Comparison of ENCODE assay signal across 1 cellular context in the genomic region with DNA sequence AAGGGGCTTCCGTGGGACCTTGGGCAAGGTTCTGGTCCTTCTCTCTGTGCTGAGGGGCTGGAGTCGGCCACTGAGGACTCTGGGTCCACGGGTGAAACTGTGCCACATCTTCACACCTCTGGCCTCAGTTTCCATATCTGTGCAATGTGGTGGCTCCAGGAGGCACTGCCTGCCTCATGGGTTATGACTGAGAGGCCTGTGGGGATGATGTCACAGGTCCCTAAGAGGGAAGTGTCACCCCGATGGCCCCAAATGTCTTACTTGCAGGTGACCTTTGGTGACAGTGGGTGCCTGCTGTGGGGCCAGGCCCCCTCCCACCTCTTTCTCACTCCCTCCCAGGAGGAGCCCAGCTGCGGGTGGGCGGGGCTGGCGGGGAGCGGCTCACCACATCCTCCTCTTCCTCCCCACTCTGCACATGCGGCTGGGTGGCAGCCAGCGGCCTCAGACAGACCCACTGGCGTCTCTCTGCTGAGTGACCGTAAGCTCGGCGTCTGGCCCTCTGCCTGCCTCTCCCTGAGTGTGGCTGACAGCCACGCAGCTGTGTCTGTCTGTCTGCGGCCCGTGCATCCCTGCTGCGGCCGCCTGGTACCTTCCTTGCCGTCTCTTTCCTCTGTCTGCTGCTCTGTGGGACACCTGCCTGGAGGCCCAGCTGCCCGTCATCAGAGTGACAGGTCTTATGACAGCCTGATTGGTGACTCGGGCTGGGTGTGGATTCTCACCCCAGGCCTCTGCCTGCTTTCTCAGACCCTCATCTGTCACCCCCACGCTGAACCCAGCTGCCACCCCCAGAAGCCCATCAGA.
TF ChIP-seq lines count a peak whose summit lies in the region.

A gene (plus strand): TSS at position 407 of the 801 bp plus-strand sequence. CDS start 27,898 bp downstream, outside the sequence.

TF ChIP-seq in GM12878, 131 proteins besides CTCF, POLR2A, EP300 and RAD21 (continued from another document):
- peak; percentile 81; the same call in 1 of the 2 replicates for TF ChIP-seq TBL1XR1 (IDR thresholded peaks at IDR 0.05; ENCODE audit: low read depth, low read length)
- peak; percentile 79 to 81; a peak in 3 of 4 replicates for TF ChIP-seq IKZF2 (IDR thresholded peaks at IDR 0.05)
- TF ChIP-seq, protein P1, sequence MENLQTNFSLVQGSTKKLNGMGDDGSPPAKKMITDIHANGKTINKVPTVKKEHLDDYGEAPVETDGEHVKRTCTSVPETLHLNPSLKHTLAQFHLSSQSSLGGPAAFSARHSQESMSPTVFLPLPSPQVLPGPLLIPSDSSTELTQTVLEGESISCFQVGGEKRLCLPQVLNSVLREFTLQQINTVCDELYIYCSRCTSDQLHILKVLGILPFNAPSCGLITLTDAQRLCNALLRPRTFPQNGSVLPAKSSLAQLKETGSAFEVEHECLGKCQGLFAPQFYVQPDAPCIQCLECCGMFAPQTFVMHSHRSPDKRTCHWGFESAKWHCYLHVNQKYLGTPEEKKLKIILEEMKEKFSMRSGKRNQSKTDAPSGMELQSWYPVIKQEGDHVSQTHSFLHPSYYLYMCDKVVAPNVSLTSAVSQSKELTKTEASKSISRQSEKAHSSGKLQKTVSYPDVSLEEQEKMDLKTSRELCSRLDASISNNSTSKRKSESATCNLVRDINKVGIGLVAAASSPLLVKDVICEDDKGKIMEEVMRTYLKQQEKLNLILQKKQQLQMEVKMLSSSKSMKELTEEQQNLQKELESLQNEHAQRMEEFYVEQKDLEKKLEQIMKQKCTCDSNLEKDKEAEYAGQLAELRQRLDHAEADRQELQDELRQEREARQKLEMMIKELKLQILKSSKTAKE (IDR thresholded peaks at IDR 0.05; ENCODE audit: low read depth, poor library complexity, severe bottlenecking): peak; percentile 76
- no peak for TF ChIP-seq GABPA (IDR thresholded peaks at IDR 0.05; ENCODE audit: low read depth)
- no peak for TF ChIP-seq MTA3 (IDR thresholded peaks at IDR 0.05; ENCODE audit: borderline replicate concordance, low read length)
- TF ChIP-seq, protein P2, sequence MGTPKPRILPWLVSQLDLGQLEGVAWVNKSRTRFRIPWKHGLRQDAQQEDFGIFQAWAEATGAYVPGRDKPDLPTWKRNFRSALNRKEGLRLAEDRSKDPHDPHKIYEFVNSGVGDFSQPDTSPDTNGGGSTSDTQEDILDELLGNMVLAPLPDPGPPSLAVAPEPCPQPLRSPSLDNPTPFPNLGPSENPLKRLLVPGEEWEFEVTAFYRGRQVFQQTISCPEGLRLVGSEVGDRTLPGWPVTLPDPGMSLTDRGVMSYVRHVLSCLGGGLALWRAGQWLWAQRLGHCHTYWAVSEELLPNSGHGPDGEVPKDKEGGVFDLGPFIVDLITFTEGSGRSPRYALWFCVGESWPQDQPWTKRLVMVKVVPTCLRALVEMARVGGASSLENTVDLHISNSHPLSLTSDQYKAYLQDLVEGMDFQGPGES (IDR thresholded peaks at IDR 0.05): no peak
- 0 out of 2 replicates have a peak, but pooled peaks have one; percentile 10 for TF ChIP-seq YY1 (IDR thresholded peaks at IDR 0.05; ENCODE audit: low read depth, low read length)
- TF ChIP-seq, protein P3, sequence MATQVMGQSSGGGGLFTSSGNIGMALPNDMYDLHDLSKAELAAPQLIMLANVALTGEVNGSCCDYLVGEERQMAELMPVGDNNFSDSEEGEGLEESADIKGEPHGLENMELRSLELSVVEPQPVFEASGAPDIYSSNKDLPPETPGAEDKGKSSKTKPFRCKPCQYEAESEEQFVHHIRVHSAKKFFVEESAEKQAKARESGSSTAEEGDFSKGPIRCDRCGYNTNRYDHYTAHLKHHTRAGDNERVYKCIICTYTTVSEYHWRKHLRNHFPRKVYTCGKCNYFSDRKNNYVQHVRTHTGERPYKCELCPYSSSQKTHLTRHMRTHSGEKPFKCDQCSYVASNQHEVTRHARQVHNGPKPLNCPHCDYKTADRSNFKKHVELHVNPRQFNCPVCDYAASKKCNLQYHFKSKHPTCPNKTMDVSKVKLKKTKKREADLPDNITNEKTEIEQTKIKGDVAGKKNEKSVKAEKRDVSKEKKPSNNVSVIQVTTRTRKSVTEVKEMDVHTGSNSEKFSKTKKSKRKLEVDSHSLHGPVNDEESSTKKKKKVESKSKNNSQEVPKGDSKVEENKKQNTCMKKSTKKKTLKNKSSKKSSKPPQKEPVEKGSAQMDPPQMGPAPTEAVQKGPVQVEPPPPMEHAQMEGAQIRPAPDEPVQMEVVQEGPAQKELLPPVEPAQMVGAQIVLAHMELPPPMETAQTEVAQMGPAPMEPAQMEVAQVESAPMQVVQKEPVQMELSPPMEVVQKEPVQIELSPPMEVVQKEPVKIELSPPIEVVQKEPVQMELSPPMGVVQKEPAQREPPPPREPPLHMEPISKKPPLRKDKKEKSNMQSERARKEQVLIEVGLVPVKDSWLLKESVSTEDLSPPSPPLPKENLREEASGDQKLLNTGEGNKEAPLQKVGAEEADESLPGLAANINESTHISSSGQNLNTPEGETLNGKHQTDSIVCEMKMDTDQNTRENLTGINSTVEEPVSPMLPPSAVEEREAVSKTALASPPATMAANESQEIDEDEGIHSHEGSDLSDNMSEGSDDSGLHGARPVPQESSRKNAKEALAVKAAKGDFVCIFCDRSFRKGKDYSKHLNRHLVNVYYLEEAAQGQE (IDR thresholded peaks at IDR 0.05; ENCODE audit: low read depth, low read length): no peak
- TF ChIP-seq ATF7 (IDR thresholded peaks at IDR 0.05; ENCODE audit: low read depth): peak; percentile 95
- no peak for TF ChIP-seq ZZZ3 (IDR thresholded peaks at IDR 0.05; ENCODE audit: control insufficient read depth, insufficient read length, low read depth)
- TF ChIP-seq ASH2L (IDR thresholded peaks at IDR 0.05; ENCODE audit: borderline replicate concordance, low read depth): no peak
- no peak for TF ChIP-seq ZNF622 (IDR thresholded peaks at IDR 0.05)
- peak; percentile 98 for TF ChIP-seq TCF3 (IDR thresholded peaks at IDR 0.05; ENCODE audit: borderline replicate concordance, insufficient read depth, low read depth, low read length)
- TF ChIP-seq, protein P4, sequence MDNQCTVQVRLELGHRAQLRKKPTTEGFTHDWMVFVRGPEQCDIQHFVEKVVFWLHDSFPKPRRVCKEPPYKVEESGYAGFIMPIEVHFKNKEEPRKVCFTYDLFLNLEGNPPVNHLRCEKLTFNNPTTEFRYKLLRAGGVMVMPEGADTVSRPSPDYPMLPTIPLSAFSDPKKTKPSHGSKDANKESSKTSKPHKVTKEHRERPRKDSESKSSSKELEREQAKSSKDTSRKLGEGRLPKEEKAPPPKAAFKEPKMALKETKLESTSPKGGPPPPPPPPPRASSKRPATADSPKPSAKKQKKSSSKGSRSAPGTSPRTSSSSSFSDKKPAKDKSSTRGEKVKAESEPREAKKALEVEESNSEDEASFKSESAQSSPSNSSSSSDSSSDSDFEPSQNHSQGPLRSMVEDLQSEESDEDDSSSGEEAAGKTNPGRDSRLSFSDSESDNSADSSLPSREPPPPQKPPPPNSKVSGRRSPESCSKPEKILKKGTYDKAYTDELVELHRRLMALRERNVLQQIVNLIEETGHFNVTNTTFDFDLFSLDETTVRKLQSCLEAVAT (IDR thresholded peaks at IDR 0.05): peak; percentile 82
- TF ChIP-seq JUND (IDR thresholded peaks at IDR 0.05; ENCODE audit: low read depth, low read length): peak; percentile 36; the same call in 1 of the 2 replicates
- no peak for TF ChIP-seq FOXM1 (IDR thresholded peaks at IDR 0.05; ENCODE audit: low read depth, low read length)
- TF ChIP-seq CBX5 (IDR thresholded peaks at IDR 0.05; ENCODE audit: low read depth): no peak
- TF ChIP-seq, protein P5, sequence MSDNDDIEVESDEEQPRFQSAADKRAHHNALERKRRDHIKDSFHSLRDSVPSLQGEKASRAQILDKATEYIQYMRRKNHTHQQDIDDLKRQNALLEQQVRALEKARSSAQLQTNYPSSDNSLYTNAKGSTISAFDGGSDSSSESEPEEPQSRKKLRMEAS (IDR thresholded peaks at IDR 0.05; ENCODE audit: low read depth, low read length): peak; percentile 73; the same call in 1 of the 2 replicates
- TF ChIP-seq, protein P6, sequence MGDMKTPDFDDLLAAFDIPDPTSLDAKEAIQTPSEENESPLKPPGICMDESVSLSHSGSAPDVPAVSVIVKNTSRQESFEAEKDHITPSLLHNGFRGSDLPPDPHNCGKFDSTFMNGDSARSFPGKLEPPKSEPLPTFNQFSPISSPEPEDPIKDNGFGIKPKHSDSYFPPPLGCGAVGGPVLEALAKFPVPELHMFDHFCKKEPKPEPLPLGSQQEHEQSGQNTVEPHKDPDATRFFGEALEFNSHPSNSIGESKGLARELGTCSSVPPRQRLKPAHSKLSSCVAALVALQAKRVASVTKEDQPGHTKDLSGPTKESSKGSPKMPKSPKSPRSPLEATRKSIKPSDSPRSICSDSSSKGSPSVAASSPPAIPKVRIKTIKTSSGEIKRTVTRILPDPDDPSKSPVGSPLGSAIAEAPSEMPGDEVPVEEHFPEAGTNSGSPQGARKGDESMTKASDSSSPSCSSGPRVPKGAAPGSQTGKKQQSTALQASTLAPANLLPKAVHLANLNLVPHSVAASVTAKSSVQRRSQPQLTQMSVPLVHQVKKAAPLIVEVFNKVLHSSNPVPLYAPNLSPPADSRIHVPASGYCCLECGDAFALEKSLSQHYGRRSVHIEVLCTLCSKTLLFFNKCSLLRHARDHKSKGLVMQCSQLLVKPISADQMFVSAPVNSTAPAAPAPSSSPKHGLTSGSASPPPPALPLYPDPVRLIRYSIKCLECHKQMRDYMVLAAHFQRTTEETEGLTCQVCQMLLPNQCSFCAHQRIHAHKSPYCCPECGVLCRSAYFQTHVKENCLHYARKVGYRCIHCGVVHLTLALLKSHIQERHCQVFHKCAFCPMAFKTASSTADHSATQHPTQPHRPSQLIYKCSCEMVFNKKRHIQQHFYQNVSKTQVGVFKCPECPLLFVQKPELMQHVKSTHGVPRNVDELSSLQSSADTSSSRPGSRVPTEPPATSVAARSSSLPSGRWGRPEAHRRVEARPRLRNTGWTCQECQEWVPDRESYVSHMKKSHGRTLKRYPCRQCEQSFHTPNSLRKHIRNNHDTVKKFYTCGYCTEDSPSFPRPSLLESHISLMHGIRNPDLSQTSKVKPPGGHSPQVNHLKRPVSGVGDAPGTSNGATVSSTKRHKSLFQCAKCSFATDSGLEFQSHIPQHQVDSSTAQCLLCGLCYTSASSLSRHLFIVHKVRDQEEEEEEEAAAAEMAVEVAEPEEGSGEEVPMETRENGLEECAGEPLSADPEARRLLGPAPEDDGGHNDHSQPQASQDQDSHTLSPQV (IDR thresholded peaks at IDR 0.05): no peak
- no peak; the same call in 1 of the 2 replicates for TF ChIP-seq EED (IDR thresholded peaks at IDR 0.05; ENCODE audit: low read depth)
- TF ChIP-seq POU2F2 (IDR thresholded peaks at IDR 0.05; ENCODE audit: borderline replicate concordance, low read depth, low read length): peak; percentile 54
- TF ChIP-seq, protein P7, sequence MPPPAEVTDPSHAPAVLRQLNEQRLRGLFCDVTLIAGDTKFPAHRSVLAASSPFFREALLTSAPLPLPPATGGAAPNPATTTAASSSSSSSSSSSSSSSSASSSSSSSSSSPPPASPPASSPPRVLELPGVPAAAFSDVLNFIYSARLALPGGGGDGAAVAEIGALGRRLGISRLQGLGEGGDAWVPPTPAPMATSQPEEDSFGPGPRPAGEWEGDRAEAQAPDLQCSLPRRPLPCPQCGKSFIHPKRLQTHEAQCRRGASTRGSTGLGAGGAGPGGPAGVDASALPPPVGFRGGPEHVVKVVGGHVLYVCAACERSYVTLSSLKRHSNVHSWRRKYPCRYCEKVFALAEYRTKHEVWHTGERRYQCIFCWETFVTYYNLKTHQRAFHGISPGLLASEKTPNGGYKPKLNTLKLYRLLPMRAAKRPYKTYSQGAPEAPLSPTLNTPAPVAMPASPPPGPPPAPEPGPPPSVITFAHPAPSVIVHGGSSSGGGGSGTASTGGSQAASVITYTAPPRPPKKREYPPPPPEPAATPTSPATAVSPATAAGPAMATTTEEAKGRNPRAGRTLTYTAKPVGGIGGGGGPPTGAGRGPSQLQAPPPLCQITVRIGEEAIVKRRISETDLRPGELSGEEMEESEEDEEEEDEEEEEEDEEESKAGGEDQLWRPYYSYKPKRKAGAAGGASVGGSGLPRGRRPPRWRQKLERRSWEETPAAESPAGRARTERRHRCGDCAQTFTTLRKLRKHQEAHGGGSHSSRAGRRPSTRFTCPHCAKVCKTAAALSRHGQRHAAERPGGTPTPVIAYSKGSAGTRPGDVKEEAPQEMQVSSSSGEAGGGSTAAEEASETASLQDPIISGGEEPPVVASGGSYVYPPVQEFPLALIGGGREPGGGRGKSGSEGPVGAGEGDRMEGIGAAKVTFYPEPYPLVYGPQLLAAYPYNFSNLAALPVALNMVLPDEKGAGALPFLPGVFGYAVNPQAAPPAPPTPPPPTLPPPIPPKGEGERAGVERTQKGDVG (CRISPR knock-in tag; IDR thresholded peaks at IDR 0.05): no peak
- peak; percentile 80 for TF ChIP-seq TAF1 (IDR thresholded peaks at IDR 0.05; ENCODE audit: borderline replicate concordance, low read depth, low read length)
- no peak for TF ChIP-seq CHD4 (IDR thresholded peaks at IDR 0.05)
- peak; percentile 98 for TF ChIP-seq TCF12 (IDR thresholded peaks at IDR 0.05; ENCODE audit: low read depth, low read length)
- peak; percentile 83 to 90 for TF ChIP-seq SRF (IDR thresholded peaks at IDR 0.05; ENCODE audit: low read depth in 2 of 2, low read length in 2 of 2)
- TF ChIP-seq, protein P8, sequence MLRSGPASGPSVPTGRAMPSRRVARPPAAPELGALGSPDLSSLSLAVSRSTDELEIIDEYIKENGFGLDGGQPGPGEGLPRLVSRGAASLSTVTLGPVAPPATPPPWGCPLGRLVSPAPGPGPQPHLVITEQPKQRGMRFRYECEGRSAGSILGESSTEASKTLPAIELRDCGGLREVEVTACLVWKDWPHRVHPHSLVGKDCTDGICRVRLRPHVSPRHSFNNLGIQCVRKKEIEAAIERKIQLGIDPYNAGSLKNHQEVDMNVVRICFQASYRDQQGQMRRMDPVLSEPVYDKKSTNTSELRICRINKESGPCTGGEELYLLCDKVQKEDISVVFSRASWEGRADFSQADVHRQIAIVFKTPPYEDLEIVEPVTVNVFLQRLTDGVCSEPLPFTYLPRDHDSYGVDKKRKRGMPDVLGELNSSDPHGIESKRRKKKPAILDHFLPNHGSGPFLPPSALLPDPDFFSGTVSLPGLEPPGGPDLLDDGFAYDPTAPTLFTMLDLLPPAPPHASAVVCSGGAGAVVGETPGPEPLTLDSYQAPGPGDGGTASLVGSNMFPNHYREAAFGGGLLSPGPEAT (IDR thresholded peaks at IDR 0.05; ENCODE audit: low read depth): peak; percentile 83; the same call in 1 of the 2 replicates
- peak; percentile 59 for TF ChIP-seq SMAD1 (IDR thresholded peaks at IDR 0.05; ENCODE audit: low read depth, partially characterized antibody)
- TF ChIP-seq SUPT20H (IDR thresholded peaks at IDR 0.05; ENCODE audit: borderline replicate concordance, control insufficient read depth, low read depth, low read length): no peak
